In the genomic region with DNA sequence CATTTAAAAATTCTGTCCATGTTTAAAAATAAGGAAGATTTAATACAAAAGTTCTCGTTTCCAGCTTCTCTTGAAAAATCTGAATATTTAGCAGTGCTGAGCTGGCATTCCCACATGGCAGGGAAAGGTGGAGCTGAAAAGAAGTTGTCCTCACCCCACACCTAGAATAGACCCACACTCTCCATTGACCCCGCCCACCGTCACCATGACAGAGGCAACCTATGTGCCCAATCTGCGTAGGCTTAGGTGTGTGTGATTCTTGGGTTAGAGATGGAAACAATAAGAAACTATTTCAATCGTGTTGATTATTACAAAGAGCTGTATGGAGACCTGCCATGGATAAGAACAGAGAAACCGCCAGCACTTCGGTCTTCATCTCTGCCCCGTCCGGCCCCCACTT, we compare ENCODE assay signal across 8 cellular contexts. TPM values are rescaled to one million over a fixed set of nuclear protein-coding genes. Genes with fewer than 3 reads are reported as not detected.
"Had no signal": no experiment of that assay in that cellular context is flagged by ENCODE, and none has a peak within 500 bp of the region (broad histone marks: within the 10 kb centered on the region; RNA-seq: fewer than 3 reads in every experiment).

No MANE protein-coding gene starts in this region.

- H3K9ac ChIP-seq: KMS-11 had no signal

- H3K27ac Mint-ChIP-seq: H9, IgD-negative memory B cell had no signal

- H3K36me3 Mint-ChIP-seq: IgD-negative memory B cell had no signal

- H3K4me1 Mint-ChIP-seq: IgD-negative memory B cell had no signal

- H3K4me2 ChIP-seq: KMS-11 had no signal

- H3K27me3 Mint-ChIP-seq: IgD-negative memory B cell had no signal

- H3K9me3 Mint-ChIP-seq: H9 had no signal

- DNase-seq: GOT3, H9, HCEC 1CT, KBM-7 had no signal

- ATAC-seq: HepG2 had no signal

- H3K4me3 Mint-ChIP-seq: H9, IgD-negative memory B cell had no signal

- H3K27ac ChIP-seq: HL-60, KMS-11 had no signal

RNA-seq across cellular contexts. Expression of a gene that starts 8.9 kb away (rescaled TPM):
- total RNA-seq: HepG2 had no signal
- polyA plus RNA-seq: HepG2, IgD-negative memory B cell had no signal
